In the genomic region with DNA sequence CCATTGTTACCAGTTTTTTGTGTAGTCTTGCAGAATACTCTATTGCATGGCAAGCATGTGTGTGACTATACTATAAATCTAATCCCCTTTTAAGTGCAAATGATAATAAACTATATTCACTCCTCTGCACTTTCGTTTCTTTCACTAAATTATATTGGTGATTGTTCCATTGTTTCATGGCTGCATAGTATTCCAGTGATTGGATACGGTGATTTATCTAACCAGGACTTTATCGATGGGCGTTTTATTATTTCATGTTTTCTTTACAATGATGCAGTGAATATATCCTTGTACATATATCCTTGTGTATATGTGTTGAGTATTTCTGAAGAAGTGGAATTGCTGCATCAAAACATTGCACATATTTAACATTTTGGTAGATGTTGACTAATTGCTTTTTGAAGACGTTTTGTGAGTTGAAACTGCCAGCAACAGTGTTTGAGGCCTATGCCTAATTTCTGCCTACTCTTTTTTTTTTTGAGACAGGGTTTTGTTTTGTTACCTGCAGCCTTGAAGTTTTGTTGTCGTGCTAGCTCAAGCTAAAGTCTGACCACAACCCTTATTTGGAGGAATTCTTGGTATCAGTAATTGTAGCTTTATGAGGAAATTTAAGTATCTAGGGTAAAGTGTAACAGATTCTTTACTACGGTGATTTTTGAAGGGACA, we compare ENCODE assay signal across 12 cellular contexts. TPM values are rescaled to one million over a fixed set of nuclear protein-coding genes. Genes with fewer than 3 reads are reported as not detected.
DNase-seq lines count a peak whose midpoint lies in the region; ATAC-seq, FAIRE-seq and TF ChIP-seq lines count a peak whose summit lies in the region.
"Had no signal": no experiment of that assay in that cellular context is flagged by ENCODE, and none has a peak within 500 bp of the region (broad histone marks: within the 10 kb centered on the region; RNA-seq: fewer than 3 reads in every experiment).

No MANE protein-coding gene starts in this region.

- H4K8ac ChIP-seq in H1 (ENCODE audit: extremely low read depth, insufficient read depth, low read length) = no peak overlapping the region

- no peaks in the 10 kb centered on the region for H3K79me1 ChIP-seq in H1 (ENCODE audit: low read depth, low read length)

- no peak overlapping the region for H2AK5ac ChIP-seq in H1 (ENCODE audit: low read depth, low read length)

- TF ChIP-seq CTCF in H1 (IDR thresholded peaks at IDR 0.05; ENCODE audit: control extremely low read depth in 1 of 3, insufficient read depth in 1 of 3, low read depth in 1 of 3, low read length in 3 of 3) = no peak

- H4K91ac ChIP-seq in H1 (replicated peaks; ENCODE audit: insufficient read length, low read length) = no peak overlapping the region

- no peaks in the 10 kb centered on the region for H3K9me3 Mint-ChIP-seq in activated naive CD4-positive, alpha-beta T cell treated with anti-CD3 and anti-CD28 coated beads, Interleukin-2, amount 50 U/mL, for 24 hours
- no peaks in the 10 kb centered on the region for H3K9me3 Mint-ChIP-seq in stimulated activated naive CD8-positive, alpha-beta T cell treated with anti-CD3 and anti-CD28 coated beads, Interleukin-15, amount 100 ng/mL, for 72 hours

- no peak overlapping the region for H2BK12ac ChIP-seq in H1 (ENCODE audit: low read depth, low read length)

- TF ChIP-seq POLR2A in H1 (IDR thresholded peaks at IDR 0.05; ENCODE audit: control extremely low read depth in 1 of 2, low read depth in 2 of 2, low read length in 2 of 2) = no peak

- H2BK5ac ChIP-seq in H1 (ENCODE audit: low read depth, low read length) = no peak overlapping the region

- POLR2A ChIA-PET in H1 (lab: Charles Lee; ENCODE audit: partially characterized antibody) = interaction anchor here (0.6 to 1.4 kb wide), 2 partner anchors 8 to 39 kb away, joined by 3 read pairs; a partner anchor contains a TSS

- TF ChIP-seq RAD21 in H1 (IDR thresholded peaks at IDR 0.05 in 1 of 2, conservative IDR thresholded peaks at IDR 0.05 in 1 of 2; ENCODE audit: low read depth in 2 of 2, low read length in 2 of 2) = no peak

- no peak overlapping the region for H3K14ac ChIP-seq in H1 (ENCODE audit: insufficient read length)

- H3K4me1 Mint-ChIP-seq in activated naive CD4-positive, alpha-beta T cell treated with anti-CD3 and anti-CD28 coated beads, Interleukin-2, amount 50 U/mL, for 24 hours = peaks cover 61% of the 10 kb centered on the region
- peaks cover 68% of the 10 kb centered on the region for H3K4me1 Mint-ChIP-seq in stimulated activated naive CD8-positive, alpha-beta T cell treated with anti-CD3 and anti-CD28 coated beads, Interleukin-15, amount 100 ng/mL, for 72 hours

- H3K9me3 ChIP-seq in H1 (ENCODE audit: insufficient read depth in 2 of 2, low read depth in 1 of 2, low read length in 1 of 2) = no peaks in the 10 kb centered on the region
- H3K9me3 ChIP-seq: BE2C, neutrophil had no signal

- peak overlapping the region; percentile 80 to 88; a peak in 2 of 4 replicates for H3K4me2 ChIP-seq in H1 (ENCODE audit: insufficient read depth in 1 of 2, low read depth in 2 of 2, low read length in 2 of 2)

- peak overlapping the region; percentile 23 for H3K27ac Mint-ChIP-seq in activated naive CD4-positive, alpha-beta T cell treated with anti-CD3 and anti-CD28 coated beads, Interleukin-2, amount 50 U/mL, for 24 hours
- peak overlapping the region in 1 of 2 donors; percentile 76 for H3K27ac Mint-ChIP-seq in stimulated activated naive CD8-positive, alpha-beta T cell treated with anti-CD3 and anti-CD28 coated beads, Interleukin-15, amount 100 ng/mL, for 72 hours

- CTCF ChIA-PET in H1 (lab: Charles Lee; ENCODE audit: partially characterized antibody) = no interaction called here

- no peaks in the 10 kb centered on the region for H3K36me3 ChIP-seq in H1 (ENCODE audit: control insufficient read depth in 2 of 4, insufficient read depth in 4 of 4, low read length in 3 of 4)
- H3K36me3 ChIP-seq: BE2C, neutrophil had no signal

- no peak overlapping the region for H3K56ac ChIP-seq in H1 (replicated peaks; ENCODE audit: insufficient read length, low read depth, low read length)

- H3K4me1 ChIP-seq in H1 (replicated peaks in 1 of 4; ENCODE audit: control insufficient read depth in 3 of 4, insufficient read depth in 4 of 4, low read length in 3 of 4) = peaks cover 0 to 18% (median 4%) of the 10 kb centered on the region in 4 experiments; a peak in 4 of 7 replicates
- H3K4me1 ChIP-seq: BE2C had no signal

- no peaks in the 10 kb centered on the region for H3K27me3 Mint-ChIP-seq in activated naive CD4-positive, alpha-beta T cell treated with anti-CD3 and anti-CD28 coated beads, Interleukin-2, amount 50 U/mL, for 24 hours
- H3K27me3 Mint-ChIP-seq in stimulated activated naive CD8-positive, alpha-beta T cell treated with anti-CD3 and anti-CD28 coated beads, Interleukin-15, amount 100 ng/mL, for 72 hours = peaks cover 4% of the 10 kb centered on the region

- no peak overlapping the region for H3K18ac ChIP-seq in H1 (ENCODE audit: extremely low read depth, low read length)

- H2BK15ac ChIP-seq in H1 (ENCODE audit: low read length) = no peak overlapping the region

- H3K4me3 Mint-ChIP-seq in activated naive CD4-positive, alpha-beta T cell treated with anti-CD3 and anti-CD28 coated beads, Interleukin-2, amount 50 U/mL, for 24 hours = peak overlapping the region; percentile 45
- H3K4me3 Mint-ChIP-seq in stimulated activated naive CD8-positive, alpha-beta T cell treated with anti-CD3 and anti-CD28 coated beads, Interleukin-15, amount 100 ng/mL, for 72 hours = peak overlapping the region; percentile 55 to 71

- H3K27ac ChIP-seq in H1 (ENCODE audit: low read depth, low read length) = no peak overlapping the region
- H3K27ac ChIP-seq: neutrophil had no signal

- no peaks in the 10 kb centered on the region for H3K27me3 ChIP-seq in H1 (replicated peaks in 1 of 4; ENCODE audit: control insufficient read depth in 3 of 4, extremely low read depth in 1 of 4, insufficient read depth in 3 of 4, low read length in 3 of 4)
- H3K27me3 ChIP-seq: BE2C had no signal

- H2BK120ac ChIP-seq in H1 (replicated peaks; ENCODE audit: low read depth, low read length) = no peak overlapping the region

- H3K4ac ChIP-seq in H1 (replicated peaks; ENCODE audit: insufficient read length, low read depth, low read length) = no peak overlapping the region

- DNase-seq in activated naive CD4-positive, alpha-beta T cell (lab: John Stamatoyannopoulos, UW) = no peak
- peak; percentile 63 for DNase-seq in RPMI8226
- DNase-seq in H1 (ENCODE audit: low read depth in 1 of 2, low spot score in 2 of 2) = no peak
- DNase-seq in stimulated activated naive CD8-positive, alpha-beta T cell treated with anti-CD3 and anti-CD28 coated beads, Interleukin-15, amount 100 ng/mL, for 72 hours = no peak
- DNase-seq in SHP77 treated with DMSO at 0.1 percent for 48 hours (lab: John Stamatoyannopoulos, UW) = no peak
- no peak for DNase-seq in A172 (ENCODE audit: low spot score)
- DNase-seq in NCI-H345 treated with DMSO at 0.1 percent for 48 hours (lab: John Stamatoyannopoulos, UW; ENCODE audit: unreplicated experiment) = no peak
- DNase-seq: BE2C had no signal

- H3K36me3 Mint-ChIP-seq in activated naive CD4-positive, alpha-beta T cell treated with anti-CD3 and anti-CD28 coated beads, Interleukin-2, amount 50 U/mL, for 24 hours = no peaks in the 10 kb centered on the region

- H4K20me1 ChIP-seq in H1 (replicated peaks in 1 of 2; ENCODE audit: control insufficient read depth in 1 of 2, insufficient read depth in 2 of 2, low read length in 2 of 2) = peaks cover 26% of the 10 kb centered on the region in 2 experiments

- peaks cover 15 to 68% of the 10 kb centered on the region in 2 experiments for H3K79me2 ChIP-seq in H1 (ENCODE audit: control insufficient read depth in 1 of 2, insufficient read depth in 2 of 2, low read length in 2 of 2)

- no peak for ATAC-seq in stimulated activated naive CD8-positive, alpha-beta T cell treated with anti-CD3 and anti-CD28 coated beads, Interleukin-15, amount 100 ng/mL, for 72 hours

- FAIRE-seq in H1 (lab: Jason Lieb, UNC) = no peak
- FAIRE-seq: endometrium, GM12891 had no signal

- H3K4me3 ChIP-seq in H1 (ENCODE audit: extremely low read depth in 1 of 4, insufficient read depth in 2 of 4, low read depth in 3 of 4, low read length in 4 of 4) = peak overlapping the region in 3 of 4 experiments; percentile 83 to 94 (median 86); a peak in 3 of 8 replicates

- no peak overlapping the region for H3K23ac ChIP-seq in H1 (ENCODE audit: insufficient read length)

- H2BK20ac ChIP-seq in H1 (ENCODE audit: low read length) = no peak overlapping the region

- peaks cover 6% of the 10 kb centered on the region; the same call in 1 of the 2 replicates for H3K23me2 ChIP-seq in H1 (ENCODE audit: low read depth, low read length)

- no peak for TF ChIP-seq EP300 in H1 (IDR thresholded peaks at IDR 0.05; ENCODE audit: borderline replicate concordance in 1 of 2, low read depth in 2 of 2, low read length in 2 of 2)

- no peak overlapping the region for H4K5ac ChIP-seq in H1 (ENCODE audit: insufficient read length, low read depth, low read length)

- no peak overlapping the region for H2AFZ ChIP-seq in H1 (ENCODE audit: low read length)

- WGBS in H1 (ENCODE audit: extremely low coverage in 1 of 2, insufficient coverage in 1 of 2, insufficient read length in 1 of 2, insufficient replicate concordance in 2 of 2, low coverage in 1 of 2, low lambda C conversion rate in 2 of 2, missing lambda C conversion rate in 1 of 2), 2 experiments = 91% methylated on average over 7 of the region's 7 CpGs; no CpG with 5 or more reads in 1 of the 2 experiments

- H3K9ac ChIP-seq in H1 (replicated peaks in 1 of 4; ENCODE audit: extremely low read depth in 1 of 4, low read depth in 3 of 4, low read length in 3 of 4) = no peak overlapping the region

RNA-seq across cellular contexts. Expression of a gene that starts 2.7 kb away (rescaled TPM):
- 57.2 and 60.3 TPM in 2 replicates for total RNA-seq in H1 (2021; fragmentation: NEBNext Ultra II Directional; extraction: Animal tissue kit (Norgen Biotek cat#: 25700))
- 6.1 and 8.2 TPM in 2 replicates for polyA plus RNA-seq in H1 (2011; rRNA removed)
- 11.8 TPM for polyA plus RNA-seq in H1 (2011; cell fraction: cytosol; rRNA removed)
- polyA plus RNA-seq in H1 (2011; cell fraction: nucleus; rRNA removed) = 11.1 TPM
- polyA plus RNA-seq in H1 (2012, experiment 1 of 2) = 16.6 to 26.4 TPM (median 23.8 TPM) in 4 replicates
- 0.89 TPM for polyA plus RNA-seq in H1 (2012, experiment 2 of 2)
- 16.3 TPM for polyA plus RNA-seq in H1 (2013, experiment 1 of 2)
- polyA plus RNA-seq in H1 (2013, experiment 2 of 2) = 14.5 TPM
- 114 and 144 TPM in 2 replicates for polyA minus RNA-seq in H1 (2011; rRNA and poly(A)+ RNA removed)
- polyA minus RNA-seq in H1 (2011; cell fraction: cytosol; rRNA and poly(A)+ RNA removed) = 48.9 TPM
- polyA minus RNA-seq in H1 (2011; cell fraction: nucleus; rRNA and poly(A)+ RNA removed) = 63.6 TPM
- 69.9 and 78.9 TPM in 2 replicates for total RNA-seq in A172 (2014; rRNA removed; shearing (Covaris generic))

RNA-seq across cellular contexts. Expression of a gene that starts 38.7 kb away (rescaled TPM):
- total RNA-seq in H1 (2021; fragmentation: NEBNext Ultra II Directional; extraction: Animal tissue kit (Norgen Biotek cat#: 25700)) = 9.0 and 12.1 TPM in 2 replicates
- polyA plus RNA-seq in H1 (2011; rRNA removed) = 6.1 and 8.4 TPM in 2 replicates
- 9.9 TPM for polyA plus RNA-seq in H1 (2011; cell fraction: cytosol; rRNA removed)
- 14.7 TPM for polyA plus RNA-seq in H1 (2011; cell fraction: nucleus; rRNA removed)
- polyA plus RNA-seq in H1 (2012, experiment 1 of 2) = 7.0 to 8.8 TPM (median 7.4 TPM) in 4 replicates
- polyA plus RNA-seq in H1 (2012, experiment 2 of 2) = 2.3 TPM
- 6.7 TPM for polyA plus RNA-seq in H1 (2013, experiment 1 of 2)
- polyA plus RNA-seq in H1 (2013, experiment 2 of 2) = 6.9 TPM
- 8.2 and 9.6 TPM in 2 replicates for polyA minus RNA-seq in H1 (2011; rRNA and poly(A)+ RNA removed)
- 10.1 TPM for polyA minus RNA-seq in H1 (2011; cell fraction: cytosol; rRNA and poly(A)+ RNA removed)
- 19.9 TPM for polyA minus RNA-seq in H1 (2011; cell fraction: nucleus; rRNA and poly(A)+ RNA removed)
- 47.6 and 56.1 TPM in 2 replicates for total RNA-seq in A172 (2014; rRNA removed; shearing (Covaris generic))
